1 cellular context compared by ENCODE assay signal in the genomic region with DNA sequence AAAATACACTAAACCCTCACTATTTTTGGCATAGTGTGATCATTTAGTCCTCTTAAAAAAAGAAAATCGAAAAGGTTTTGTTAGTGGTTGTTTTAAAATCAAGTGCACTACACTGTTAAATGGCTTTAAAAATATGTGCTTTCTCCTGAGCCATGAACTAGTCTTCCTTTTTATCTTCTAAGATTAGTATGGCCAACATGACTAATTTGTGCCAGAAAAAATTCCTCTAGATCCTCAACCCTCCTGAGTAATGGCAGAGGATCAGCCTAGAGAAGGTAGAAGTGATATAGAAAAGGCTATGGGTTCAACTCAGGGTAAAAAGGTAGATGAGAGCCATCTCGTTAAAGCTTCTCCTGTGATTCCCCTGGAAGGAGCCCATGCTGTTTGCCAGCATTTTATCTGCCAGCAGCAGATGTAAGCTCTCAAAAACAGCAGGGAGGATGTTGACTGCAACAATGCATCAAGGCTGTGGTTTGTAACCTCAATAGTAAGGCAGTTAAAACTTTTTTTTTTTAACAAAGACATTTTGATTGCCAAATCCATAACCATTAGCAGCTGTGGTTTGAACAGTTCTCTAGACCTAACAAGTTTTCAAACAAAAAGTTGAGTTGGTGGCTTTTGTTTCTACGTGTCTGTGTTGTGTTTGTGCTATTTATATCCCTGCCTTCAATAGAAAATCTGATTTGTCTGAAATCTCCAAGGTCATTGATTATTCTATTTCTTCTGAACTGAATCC.
TF ChIP-seq lines count a peak whose summit lies in the region.

No MANE protein-coding gene starts in this region.

TF ChIP-seq in GM12878, 131 proteins besides CTCF, POLR2A, EP300 and RAD21 (continued from another document):
- TF ChIP-seq ZBTB40 (IDR thresholded peaks at IDR 0.05; ENCODE audit: borderline replicate concordance), result no peak
- no peak for TF ChIP-seq HDAC2 (IDR thresholded peaks at IDR 0.05)
